Comparison of ENCODE assay signal across 8 cellular contexts in the genomic region with DNA sequence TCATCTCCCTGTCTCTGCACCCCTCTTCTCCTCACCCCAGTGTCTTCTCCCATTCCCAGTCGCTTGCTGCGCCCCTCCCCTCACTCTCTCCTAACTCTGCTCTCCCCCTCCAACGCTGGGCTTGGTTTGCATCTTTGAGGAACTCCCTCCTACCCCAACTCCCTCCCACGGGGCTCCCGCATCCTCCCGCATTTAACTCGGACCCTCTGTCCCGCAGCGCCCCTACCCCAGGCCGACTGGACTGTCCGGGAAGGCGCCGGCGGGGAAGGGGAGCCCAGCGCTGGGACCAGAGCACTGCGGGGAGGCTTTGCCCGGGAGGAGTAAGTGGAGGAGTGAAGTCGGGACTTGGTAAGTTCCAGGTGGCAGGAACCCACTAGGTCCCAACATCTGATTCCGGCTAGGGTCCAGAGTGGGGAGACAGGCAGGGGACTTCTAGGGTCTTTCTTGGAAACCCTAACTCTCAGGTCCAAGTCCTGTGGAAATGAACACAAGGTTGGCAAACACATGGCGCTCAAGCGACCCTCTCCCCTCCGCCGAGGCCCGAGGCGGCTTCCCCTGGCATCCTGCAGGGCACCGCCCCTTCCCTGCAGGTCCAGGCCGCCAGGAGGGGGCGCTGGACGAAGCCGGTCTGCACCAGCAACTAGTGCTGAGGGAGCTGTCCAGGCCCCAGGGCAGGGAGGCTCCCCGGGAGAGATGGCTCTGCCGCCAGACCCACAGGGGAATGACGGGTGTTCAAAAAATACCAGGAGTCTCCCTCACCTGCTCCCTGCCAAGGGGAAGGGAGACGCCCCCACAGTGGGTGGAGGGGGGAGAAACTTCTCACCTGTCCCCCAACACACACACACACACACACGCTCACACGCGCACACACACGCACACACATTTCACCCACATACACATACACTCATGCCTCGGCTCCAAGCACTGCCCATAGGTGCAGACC.
DNase-seq lines count a peak whose midpoint lies in the region; TF ChIP-seq lines count a peak whose summit lies in the region.

No MANE protein-coding gene starts in this region.

- DNase-seq in GM03348 (ENCODE audit: low spot score) (peak; percentile 90), HL-60 (ENCODE audit: low read depth in 1 of 2, low spot score in 1 of 2) (peak; percentile 24 to 64), T-helper 2 cell (peak; percentile 15 to 69 (median 56)), astrocyte of the hippocampus (ENCODE audit: low read depth, low spot score) (peak; percentile 91), iPS-NIHi7 (ENCODE audit: extremely low spot score) (peak; percentile 98), NCI-H1436 (lab: John Stamatoyannopoulos, UW) (no peak), midbrain (lab: John Stamatoyannopoulos, UW) (no peak)
- DNase-seq in stimulated activated CD4-positive, alpha-beta T cell treated with anti-CD3 and anti-CD28 coated beads, Interleukin-2, amount 100 ng/mL, for 4 hours (ENCODE audit: low read depth), result peak; percentile 13

- peak; percentile 21 for TF ChIP-seq CTCF in HL-60 (IDR thresholded peaks at IDR 0.05; ENCODE audit: insufficient read depth, low read length)

- no peak overlapping the region for H3K4me3 ChIP-seq in HL-60 (replicated peaks; ENCODE audit: insufficient read depth, low read length)

- H3K27ac ChIP-seq in HL-60 (replicated peaks), result no peak overlapping the region

- H3K27me3 ChIP-seq in HL-60 (ENCODE audit: insufficient read depth, poor library complexity, severe bottlenecking), result peaks cover 10% of the 10 kb centered on the region

Comparison
In these comparisons a context has a peak if more than half of its experiments do, and no peak if none do; other contexts are left out.
1. DNase-seq: peak in GM03348 (single experiment), HL-60 (2 of 2), T-helper 2 cell (5 of 5), astrocyte of the hippocampus (single experiment), iPS-NIHi7 (single experiment) and stimulated activated CD4-positive, alpha-beta T cell treated with anti-CD3 and anti-CD28 coated beads, Interleukin-2, amount 100 ng/mL, for 4 hours (single experiment); none in NCI-H1436 (single experiment) and midbrain (single experiment).